In the genomic region with DNA sequence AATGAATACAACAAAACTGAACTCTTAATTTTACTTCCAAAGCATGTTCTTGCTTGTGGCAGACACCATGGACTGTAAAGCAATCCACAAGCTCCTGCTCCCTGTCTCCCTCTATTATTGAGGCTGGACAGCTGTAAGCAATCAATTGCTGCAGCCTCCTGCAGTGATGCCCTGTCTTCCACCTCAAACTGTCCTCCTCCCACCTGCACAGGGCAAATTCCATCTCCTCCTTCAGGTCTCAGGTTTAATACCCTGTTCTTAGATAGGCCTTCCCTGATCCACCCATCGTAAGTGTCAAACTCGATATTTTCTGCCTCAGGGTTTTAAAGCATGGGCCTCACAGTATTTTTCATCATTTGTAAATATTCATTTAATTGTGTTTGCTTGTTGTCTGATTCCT, we compare ENCODE assay signal across 17 cellular contexts.
A peak's percentile ranks its signal among the peaks of the same experiment; 100 is the strongest.
DNase-seq lines count a peak whose midpoint lies in the region; ATAC-seq and TF ChIP-seq lines count a peak whose summit lies in the region.
"Had no signal": no experiment of that assay in that cellular context is flagged by ENCODE, and none has a peak within 500 bp of the region (broad histone marks: within the 10 kb centered on the region; RNA-seq: fewer than 3 reads in every experiment).

No MANE protein-coding gene starts in this region.

- H3K27ac ChIP-seq in HEK293 (ENCODE audit: extremely low read depth, low read depth, low read length), result no peak overlapping the region
- H3K27ac ChIP-seq in neutrophil, result peak overlapping the region; percentile 34
- H3K27ac ChIP-seq in RWPE1, result no peak overlapping the region
- H3K27ac ChIP-seq: C4-2B had no signal

- no peaks in the 10 kb centered on the region for H3K9me3 ChIP-seq in HEK293 (ENCODE audit: control insufficient read depth, insufficient read depth, low read depth, low read length)
- H3K9me3 ChIP-seq in neutrophil, result no peaks in the 10 kb centered on the region

- H3K27me3 ChIP-seq in neutrophil, result no peaks in the 10 kb centered on the region

- CTCF ChIA-PET in HEK293 (lab: Yijun Ruan, JAX), result interaction anchor here (0.8 to 4.4 kb wide), 12 partner anchors 12 to 280 kb away, joined by 3 to 71 read pairs (median 10); a partner anchor contains a TSS
- CTCF ChIA-PET in RWPE1 (lab: Yijun Ruan, JAX), result interaction anchor here (0.6 kb wide), 1 partner anchor 553 kb away, joined by 3 read pairs; no protein-coding TSS in a partner anchor

- no peak for TF ChIP-seq CTCF in HEK293 (tag by site-specific recombination; IDR thresholded peaks at IDR 0.05)
- no peak for TF ChIP-seq CTCF in neutrophil (IDR thresholded peaks at IDR 0.05)
- no peak for TF ChIP-seq CTCF in RWPE1 (conservative IDR thresholded peaks at IDR 0.05; ENCODE audit: low read depth)

- intact Hi-C loops in left colon (cut with DNase I, micrococcal nuclease), result no loop called here

- no peak overlapping the region for H3K4me3 ChIP-seq in HEK293 (ENCODE audit: low read depth, low read length)
- no peak overlapping the region for H3K4me3 ChIP-seq in neutrophil (ENCODE audit: low read depth in 1 of 2, low read length in 1 of 2)

- DNase-seq in NCI-H146 treated with DMSO at 0.1 percent for 48 hours (lab: John Stamatoyannopoulos, UW; ENCODE audit: unreplicated experiment), result peak; percentile 23
- no peak for DNase-seq in left colon
- DNase-seq in RWPE1 (ENCODE audit: low spot score), result no peak
- no peak for DNase-seq in activated CD4-positive, alpha-beta T cell treated with anti-CD3 and anti-CD28 coated beads for 1 hour
- DNase-seq in activated T-cell treated with anti-CD3 and anti-CD28 coated beads, Interleukin-2, amount 50 U/mL, for 1 hour, result no peak
- DNase-seq: ACHN; AML-193; CD4-positive, alpha-beta memory T cell; DMS153; DMS79; GDM1; GOT3; H7 had no signal

- POLR2A ChIA-PET in HEK293 (lab: Yijun Ruan, JAX) (interaction anchor here (1.4 kb wide), 1 partner anchor 281 kb away, joined by 4 read pairs; a partner anchor contains a TSS), RWPE1 (lab: Yijun Ruan, JAX; ENCODE audit: low non-redundant PET) (interaction anchor here (1.0 kb wide), 1 partner anchor 281 kb away, joined by 3 read pairs; a partner anchor contains a TSS)

- ATAC-seq in left colon, result peak; percentile 36
- ATAC-seq: HCT116 had no signal

- H3K36me3 ChIP-seq in HEK293 (ENCODE audit: control insufficient read depth in 2 of 2, insufficient read depth in 1 of 2, low read length in 2 of 2) (peaks cover 0 to 10% of the 10 kb centered on the region in 2 experiments; a peak in 2 of 3 replicates), neutrophil (peaks cover 100% of the 10 kb centered on the region)

- H3K4me1 ChIP-seq in HEK293 (ENCODE audit: control insufficient read depth, insufficient read depth, low read length) (no peaks in the 10 kb centered on the region), neutrophil (ENCODE audit: control insufficient read depth in 1 of 2, insufficient read depth in 1 of 2, low read depth in 1 of 2, low read length in 1 of 2) (no peaks in the 10 kb centered on the region)

TF ChIP-seq in HEK293, 187 proteins besides CTCF, POLR2A, EP300 and RAD21:
- TF ChIP-seq, protein P1, sequence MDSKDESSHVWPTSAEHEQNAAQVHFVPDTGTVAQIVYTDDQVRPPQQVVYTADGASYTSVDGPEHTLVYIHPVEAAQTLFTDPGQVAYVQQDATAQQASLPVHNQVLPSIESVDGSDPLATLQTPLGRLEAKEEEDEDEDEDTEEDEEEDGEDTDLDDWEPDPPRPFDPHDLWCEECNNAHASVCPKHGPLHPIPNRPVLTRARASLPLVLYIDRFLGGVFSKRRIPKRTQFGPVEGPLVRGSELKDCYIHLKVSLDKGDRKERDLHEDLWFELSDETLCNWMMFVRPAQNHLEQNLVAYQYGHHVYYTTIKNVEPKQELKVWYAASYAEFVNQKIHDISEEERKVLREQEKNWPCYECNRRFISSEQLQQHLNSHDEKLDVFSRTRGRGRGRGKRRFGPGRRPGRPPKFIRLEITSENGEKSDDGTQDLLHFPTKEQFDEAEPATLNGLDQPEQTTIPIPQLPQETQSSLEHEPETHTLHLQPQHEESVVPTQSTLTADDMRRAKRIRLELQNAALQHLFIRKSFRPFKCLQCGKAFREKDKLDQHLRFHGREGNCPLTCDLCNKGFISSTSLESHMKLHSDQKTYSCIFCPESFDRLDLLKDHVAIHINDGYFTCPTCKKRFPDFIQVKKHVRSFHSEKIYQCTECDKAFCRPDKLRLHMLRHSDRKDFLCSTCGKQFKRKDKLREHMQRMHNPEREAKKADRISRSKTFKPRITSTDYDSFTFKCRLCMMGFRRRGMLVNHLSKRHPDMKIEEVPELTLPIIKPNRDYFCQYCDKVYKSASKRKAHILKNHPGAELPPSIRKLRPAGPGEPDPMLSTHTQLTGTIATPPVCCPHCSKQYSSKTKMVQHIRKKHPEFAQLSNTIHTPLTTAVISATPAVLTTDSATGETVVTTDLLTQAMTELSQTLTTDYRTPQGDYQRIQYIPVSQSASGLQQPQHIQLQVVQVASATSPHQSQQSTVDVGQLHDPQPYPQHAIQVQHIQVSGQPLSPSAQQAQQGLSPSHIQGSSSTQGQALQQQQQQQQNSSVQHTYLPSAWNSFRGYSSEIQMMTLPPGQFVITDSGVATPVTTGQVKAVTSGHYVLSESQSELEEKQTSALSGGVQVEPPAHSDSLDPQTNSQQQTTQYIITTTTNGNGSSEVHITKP (tag by site-specific recombination; IDR thresholded peaks at IDR 0.05), result no peak
- TF ChIP-seq ZBTB17 (tag by site-specific recombination; IDR thresholded peaks at IDR 0.05), result peak; percentile 57
